Comparison of ENCODE assay signal across 11 cellular contexts in genomic region chr5:151221574-151221973, GRCh38. TPM values are rescaled to one million over a fixed set of nuclear protein-coding genes. Genes with fewer than 3 reads are reported as not detected.
DNase-seq lines count a peak whose midpoint lies in the region; ATAC-seq, FAIRE-seq and TF ChIP-seq lines count a peak whose summit lies in the region.
"Had no signal": no experiment of that assay in that cellular context is flagged by ENCODE, and none has a peak within 500 bp of the region (broad histone marks: within the 10 kb centered on the region; RNA-seq: fewer than 3 reads in every experiment).

No MANE protein-coding gene starts in this region.

- WGBS in heart left ventricle, 4 donors, result 72 to 90% (median 86%) methylated on average over 3 of the region's 3 CpGs
- 61 to 76% methylated on average over 3 of the region's 3 CpGs for WGBS in lung, 2 donors
- 82 to 84% methylated on average over 2 to 3 of the region's 3 CpGs for WGBS in upper lobe of left lung, 2 donors

- H3K4me3 ChIP-seq in heart left ventricle, result peak overlapping the region in 6 of 12 donors; percentile 78 to 95 (median 86)
- H3K4me3 ChIP-seq in lung, result no peak overlapping the region
- H3K4me3 ChIP-seq in upper lobe of left lung, result peak overlapping the region in 2 of 4 donors; percentile 74 to 98

- TF ChIP-seq POLR2A in heart left ventricle (IDR thresholded peaks at IDR 0.05) (no peak), upper lobe of left lung (IDR thresholded peaks at IDR 0.05) (no peak), GM12891 (IDR thresholded peaks at IDR 0.05; ENCODE audit: low read depth, low read length) (no peak)

- no peak for DNase-seq in heart left ventricle
- DNase-seq in left ventricle myocardium superior, result no peak
- no peak for DNase-seq in lung (ENCODE audit: low spot score)
- DNase-seq in upper lobe of left lung, result no peak
- DNase-seq in effector CD8-positive, alpha-beta T cell (lab: John Stamatoyannopoulos, UW), result no peak
- no peak for DNase-seq in NCI-H526 treated with DMSO at 0.1 percent for 48 hours (lab: John Stamatoyannopoulos, UW)
- DNase-seq in GM12891 (ENCODE audit: insufficient read length, low spot score), result no peak
- DNase-seq: BE2C had no signal

- peaks cover 6 to 81% (median 54%) of the 10 kb centered on the region in 12 donors for H3K4me1 ChIP-seq in heart left ventricle
- H3K4me1 ChIP-seq in lung (ENCODE audit: control insufficient read depth in 2 of 2, insufficient read depth in 2 of 2, low read length in 2 of 2), result peaks cover 8 to 30% of the 10 kb centered on the region in 2 donors
- peaks cover 46 to 69% (median 53%) of the 10 kb centered on the region in 4 donors for H3K4me1 ChIP-seq in upper lobe of left lung
- H3K4me1 ChIP-seq: BE2C had no signal

- intact Hi-C loops in heart left ventricle (cut with DNase I), result loop anchor here in 2 of 10 donors (5.0 to 10.0 kb wide), 2 partner anchors 39 to 57 kb away; no protein-coding TSS in a partner anchor
- intact Hi-C loops in left ventricle myocardium superior (cut with micrococcal nuclease), result no loop called here

- no peaks in the 10 kb centered on the region for H3K27me3 ChIP-seq in heart left ventricle
- H3K27me3 ChIP-seq in lung (ENCODE audit: control insufficient read depth, insufficient read depth), result no peaks in the 10 kb centered on the region
- no peaks in the 10 kb centered on the region for H3K27me3 ChIP-seq in upper lobe of left lung
- H3K27me3 ChIP-seq: BE2C had no signal

- no peak for TF ChIP-seq EP300 in upper lobe of left lung (IDR thresholded peaks at IDR 0.05)

- no peaks in the 10 kb centered on the region for H3K9me3 Mint-ChIP-seq in activated naive CD8-positive, alpha-beta T cell (ENCODE audit: low read depth)

- TF ChIP-seq CTCF in heart left ventricle (IDR thresholded peaks at IDR 0.05), result no peak
- no peak for TF ChIP-seq CTCF in lung (IDR thresholded peaks at IDR 0.05; ENCODE audit: control extremely low read depth, extremely low read depth)
- no peak for TF ChIP-seq CTCF in upper lobe of left lung (IDR thresholded peaks at IDR 0.05)

- H3K4me1 Mint-ChIP-seq in activated naive CD8-positive, alpha-beta T cell (ENCODE audit: low read depth), result peaks cover 77% of the 10 kb centered on the region

- no peak for FAIRE-seq in GM12891 (lab: Jason Lieb, UNC)

- no peak for ATAC-seq in heart left ventricle
- no peak for ATAC-seq in left ventricle myocardium superior
- ATAC-seq in lung (ENCODE audit: insufficient read depth, low FRiP score), result no peak
- ATAC-seq in upper lobe of left lung (ENCODE audit: low FRiP score in 2 of 2), result no peak

- H3K36me3 ChIP-seq in heart left ventricle (no peaks in the 10 kb centered on the region), lung (ENCODE audit: control insufficient read depth in 2 of 2, insufficient read depth in 2 of 2, low read length in 2 of 2) (peaks cover 0 to 2% of the 10 kb centered on the region in 2 donors), upper lobe of left lung (no peaks in the 10 kb centered on the region)
- H3K36me3 ChIP-seq: BE2C had no signal

- no peaks in the 10 kb centered on the region for H3K27me3 Mint-ChIP-seq in activated naive CD8-positive, alpha-beta T cell

- H3K9me3 ChIP-seq in heart left ventricle, result no peaks in the 10 kb centered on the region
- H3K9me3 ChIP-seq in lung (ENCODE audit: control insufficient read depth in 2 of 2, insufficient read depth in 1 of 2, low read length in 1 of 2), result no peaks in the 10 kb centered on the region
- H3K9me3 ChIP-seq in upper lobe of left lung, result no peaks in the 10 kb centered on the region
- H3K9me3 ChIP-seq: BE2C had no signal

- peak overlapping the region; percentile 96 for H3K27ac Mint-ChIP-seq in activated naive CD8-positive, alpha-beta T cell

- peaks cover 8% of the 10 kb centered on the region for H3K36me3 Mint-ChIP-seq in activated naive CD8-positive, alpha-beta T cell

- peak overlapping the region in 11 of 12 donors; percentile 84 to 96 (median 90) for H3K27ac ChIP-seq in heart left ventricle
- peak overlapping the region; percentile 94 for H3K27ac ChIP-seq in lung (ENCODE audit: low read depth in 1 of 2, low read length in 1 of 2)
- H3K27ac ChIP-seq in upper lobe of left lung, result peak overlapping the region; percentile 45 to 95 (median 94)
- H3K27ac ChIP-seq: KMS-11, RWPE1 had no signal

- peak overlapping the region; percentile 85 for H3K4me3 Mint-ChIP-seq in activated naive CD8-positive, alpha-beta T cell

TF ChIP-seq in GM12891, 5 proteins besides CTCF, POLR2A, EP300 and RAD21:
- TF ChIP-seq PAX5 (IDR thresholded peaks at IDR 0.05; ENCODE audit: insufficient read depth, low read length, severe bottlenecking) (no peak), TAF1 (IDR thresholded peaks at IDR 0.05; ENCODE audit: low read depth, low read length) (no peak), SPI1 (IDR thresholded peaks at IDR 0.05; ENCODE audit: low read depth, low read length) (no peak), POLR2AphosphoS5 (IDR thresholded peaks at IDR 0.05; ENCODE audit: low read depth, low read length) (no peak), POU2F2 (IDR thresholded peaks at IDR 0.05; ENCODE audit: low read depth, low read length) (no peak)

RNA-seq across cellular contexts. Expression of gene CCDC69, which starts 2.3 kb away (rescaled TPM):
- total RNA-seq in heart left ventricle (100 to 1,000 TPM in 7 of 9 donors, 10 to 100 TPM in 2; 82.5 to 207 (median 119) TPM), left ventricle myocardium superior (178 TPM), lung (10 to 100 TPM; 15.4 to 69.0 TPM), upper lobe of left lung (100 to 1,000 TPM in 3 of 6 donors, 10 to 100 TPM in 3; 61.0 to 119 (median 92.6) TPM)
- polyA plus RNA-seq in heart left ventricle (100 to 1,000 TPM in 1 of 2 donors, 10 to 100 TPM in 1; 92.9 to 245 TPM), lung (10 to 100 TPM; 54.7 to 73.6 TPM)
- polyA plus RNA-seq in GM12891 (2012; ENCODE audit: low read depth, missing spikeins), result 37.1 TPM

RNA-seq across cellular contexts. Expression of gene GM2A, which starts 31.4 kb away (rescaled TPM):
- total RNA-seq in heart left ventricle (10 to 100 TPM; 27.5 to 71.4 (median 40.1) TPM), left ventricle myocardium superior (32.1 TPM), lung (10 to 100 TPM; 31.3 to 78.7 TPM), upper lobe of left lung (100 to 1,000 TPM in 1 of 6 donors, 10 to 100 TPM in 5; 27.2 to 129 (median 59.0) TPM)
- polyA plus RNA-seq in heart left ventricle (10 to 100 TPM; 22.8 to 31.6 TPM), lung (10 to 100 TPM; 36.5 to 39.7 TPM)
- polyA plus RNA-seq in GM12891 (2012; ENCODE audit: low read depth, missing spikeins), result 67.3 TPM
